8 cellular contexts compared by ENCODE assay signal in the genomic region with DNA sequence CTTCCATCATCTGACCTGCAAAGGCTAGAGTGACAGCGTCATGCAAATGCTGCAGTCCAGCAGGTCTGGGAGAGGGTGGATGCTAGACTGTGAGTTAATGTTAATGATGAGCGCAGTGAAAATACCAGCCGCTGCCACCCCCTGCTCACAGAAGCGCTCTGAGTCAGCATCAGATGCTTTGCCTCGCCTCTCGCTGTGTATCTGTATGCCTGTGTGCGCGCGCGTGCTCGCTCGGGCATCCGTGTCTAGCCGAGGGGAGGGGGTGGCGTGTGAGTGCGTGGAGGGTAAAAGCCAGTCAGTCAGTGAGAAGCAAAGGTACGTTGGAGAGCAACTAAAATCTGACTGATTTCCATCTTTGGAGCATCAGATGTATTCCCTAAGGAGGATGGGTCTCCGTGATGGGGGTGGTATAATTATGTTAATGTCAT.
DNase-seq lines count a peak whose midpoint lies in the region; ATAC-seq and TF ChIP-seq lines count a peak whose summit lies in the region.

No MANE protein-coding gene starts in this region.

- intact Hi-C loops in left ventricle myocardium inferior (cut with micrococcal nuclease), result no loop called here
- intact Hi-C loops in psoas muscle (cut with DNase I), result loop anchor here in 1 of 2 donors (5.0 kb wide), 1 partner anchor 56 kb away; no protein-coding TSS in a partner anchor

- H3K36me3 ChIP-seq in left ventricle myocardium inferior (no peaks in the 10 kb centered on the region), psoas muscle (ENCODE audit: insufficient read depth in 1 of 2, low read depth in 1 of 2) (no peaks in the 10 kb centered on the region)

- ATAC-seq in psoas muscle (peak; percentile 61 to 70 (median 66)), HG02970 (IDR thresholded peaks at IDR 0.05; ENCODE audit: low FRiP score, unreplicated experiment) (no peak)

- WGBS in psoas muscle, 3 donors, result 38 to 48% (median 40%) methylated on average over 18 of the region's 18 CpGs

- H3K4me3 ChIP-seq in left ventricle myocardium inferior (peak overlapping the region; percentile 61), psoas muscle (peak overlapping the region; percentile 64)

- H3K27ac ChIP-seq in left ventricle myocardium inferior (replicated peaks), result peak overlapping the region; percentile 56
- H3K27ac ChIP-seq in psoas muscle, result peak overlapping the region; percentile 87

- H3K9me3 ChIP-seq in left ventricle myocardium inferior (replicated peaks) (no peaks in the 10 kb centered on the region), psoas muscle (no peaks in the 10 kb centered on the region)

- H3K4me1 ChIP-seq in left ventricle myocardium inferior (peaks cover 44% of the 10 kb centered on the region), psoas muscle (peaks cover 19% of the 10 kb centered on the region)

- DNase-seq in LHCN-M2 (ENCODE audit: low read depth) (peak; percentile 92), amygdala (lab: John Stamatoyannopoulos, UW) (peak; percentile 16 to 93 (median 82)), left ventricle myocardium inferior (peak; percentile 46), psoas muscle (peak; percentile 63 to 65)
- no peak for DNase-seq in activated T-cell treated with anti-CD3 and anti-CD28 coated beads, Interleukin-2, amount 50 U/mL, for 48 hours
- DNase-seq in stimulated activated naive CD4-positive, alpha-beta T cell treated with Interleukin-2 at 50 U/mL for 16 hours (lab: John Stamatoyannopoulos, UW), result no peak
- DNase-seq in activated naive CD4-positive, alpha-beta T cell (lab: John Stamatoyannopoulos, UW), result no peak

- TF ChIP-seq CTCF in left ventricle myocardium inferior (IDR thresholded peaks at IDR 0.05; ENCODE audit: borderline replicate concordance) (no peak), psoas muscle (IDR thresholded peaks at IDR 0.05) (no peak)

- H3K27me3 ChIP-seq in left ventricle myocardium inferior (ENCODE audit: low read depth), result no peaks in the 10 kb centered on the region
- H3K27me3 ChIP-seq in psoas muscle (ENCODE audit: insufficient read depth in 3 of 3, low read length in 2 of 3), result no peaks in the 10 kb centered on the region

Comparison
In these comparisons a context has a peak if more than half of its experiments do, and no peak if none do; other contexts are left out.
1. DNase-seq: peak in LHCN-M2 (single experiment), amygdala (56 of 56), left ventricle myocardium inferior (single experiment) and psoas muscle (2 of 2); none in activated T-cell treated with anti-CD3 and anti-CD28 coated beads, Interleukin-2, amount 50 U/mL, for 48 hours (0 of 2), stimulated activated naive CD4-positive, alpha-beta T cell treated with Interleukin-2 at 50 U/mL for 16 hours (single experiment) and activated naive CD4-positive, alpha-beta T cell (0 of 4).